In the genomic region with DNA sequence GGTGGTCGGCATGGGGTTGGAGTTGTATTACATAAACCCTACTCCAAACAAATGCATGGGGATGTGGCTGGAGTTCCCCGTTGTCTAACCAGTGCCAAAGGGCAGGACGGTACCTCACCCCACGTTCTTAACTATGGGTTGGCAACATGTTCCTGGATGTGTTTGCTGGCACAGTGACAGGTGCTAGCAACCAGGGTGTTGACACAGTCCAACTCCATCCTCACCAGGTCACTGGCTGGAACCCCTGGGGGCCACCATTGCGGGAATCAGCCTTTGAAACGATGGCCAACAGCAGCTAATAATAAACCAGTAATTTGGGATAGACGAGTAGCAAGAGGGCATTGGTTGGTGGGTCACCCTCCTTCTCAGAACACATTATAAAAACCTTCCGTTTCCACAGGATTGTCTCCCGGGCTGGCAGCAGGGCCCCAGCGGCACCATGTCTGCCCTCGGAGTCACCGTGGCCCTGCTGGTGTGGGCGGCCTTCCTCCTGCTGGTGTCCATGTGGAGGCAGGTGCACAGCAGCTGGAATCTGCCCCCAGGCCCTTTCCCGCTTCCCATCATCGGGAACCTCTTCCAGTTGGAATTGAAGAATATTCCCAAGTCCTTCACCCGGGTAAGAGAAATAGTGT, we compare ENCODE assay signal across 17 cellular contexts. TPM values are rescaled to one million over a fixed set of nuclear protein-coding genes. Genes with fewer than 3 reads are reported as not detected.
DNase-seq lines count a peak whose midpoint lies in the region; ATAC-seq, FAIRE-seq and TF ChIP-seq lines count a peak whose summit lies in the region.
"Had no signal": no experiment of that assay in that cellular context is flagged by ENCODE, and none has a peak within 500 bp of the region (broad histone marks: within the 10 kb centered on the region; RNA-seq: fewer than 3 reads in every experiment).

Gene CYP2E1 (plus strand): TSS at position 407 of the 632 bp plus-strand sequence. CDS start 33 bp downstream, at position 440.

- peak within 1 kb of the TSS; percentile 73 for H3K4me3 Mint-ChIP-seq in GM23338
- H3K4me3 Mint-ChIP-seq: B cell, memory B cell, WTC11 had no signal

- peaks cover 7% of the 10 kb centered on the region; the same call in 1 of the 2 replicates for H3K36me3 ChIP-seq in GM23338 (ENCODE audit: insufficient read depth)
- H3K36me3 ChIP-seq: neutrophil had no signal

- no peak for FAIRE-seq in A549 (lab: Jason Lieb, UNC)
- FAIRE-seq: GM19239, H1 had no signal

- DNase-seq in A549 (ENCODE audit: low read depth in 1 of 2, low spot score in 1 of 2) (no peak), GM23338 (ENCODE audit: low spot score) (no peak), occipital lobe (lab: John Stamatoyannopoulos, UW) (no peak), DMS79 (lab: John Stamatoyannopoulos, UW) (no peak), middle frontal gyrus (ENCODE audit: extremely low spot score, low spot score) (no peak), GM19240 (ENCODE audit: insufficient read length, low spot score) (no peak)
- no peak for DNase-seq in stimulated activated CD4-positive, alpha-beta T cell treated with anti-CD3 and anti-CD28 coated beads, Interleukin-2, amount 100 ng/mL, for 48 hours
- DNase-seq: NCI-H2081 treated with DMSO at 0.1 percent for 48 hours; stimulated activated CD4-positive, alpha-beta T cell treated with anti-CD3 and anti-CD28 coated beads, Interleukin-15, amount 100 ng/mL, for 24 hours had no signal

- H4K20me1 ChIP-seq in GM23338 (replicated peaks; ENCODE audit: insufficient read depth), result no peaks in the 10 kb centered on the region

- no peak for TF ChIP-seq POLR2A in A549 (IDR thresholded peaks at IDR 0.05; ENCODE audit: low read length)

- no peak for TF ChIP-seq RAD21 in A549 (conservative IDR thresholded peaks at IDR 0.05 in 1 of 2, IDR thresholded peaks at IDR 0.05 in 1 of 2)

- peaks cover 7% of the 10 kb centered on the region; the same call in 2 of the 3 replicates for H3K4me1 Mint-ChIP-seq in GM23338
- H3K4me1 Mint-ChIP-seq: WTC11 had no signal

- peak within 1 kb of the TSS; percentile 72; the same call in 1 of the 2 replicates for H2AFZ ChIP-seq in GM23338

- no peaks in the 10 kb centered on the region for H3F3A ChIP-seq in GM23338 (replicated peaks; ENCODE audit: low read depth)

- ATAC-seq in A549, result no peak
- ATAC-seq in GM23338, result no peak
- ATAC-seq: WTC11 had no signal

- TF ChIP-seq CTCF in A549 (IDR thresholded peaks at IDR 0.05) (no peak), GM23338 (conservative IDR thresholded peaks at IDR 0.05; ENCODE audit: low read depth in 2 of 2) (no peak)

- H3K9me3 ChIP-seq in A549, result peaks cover 25% of the 10 kb centered on the region

- CTCF ChIA-PET in A549 (lab: Yijun Ruan, JAX), result interaction anchor here (0.5 to 0.9 kb wide), 2 partner anchors 9 to 77 kb away, joined by 3 read pairs; no protein-coding TSS in a partner anchor

- TF ChIP-seq EP300 in A549 (IDR thresholded peaks at IDR 0.05), result no peak

- H3K27me3 ChIP-seq in GM23338 (ENCODE audit: insufficient read depth), result peaks cover 100% of the 10 kb centered on the region

- no peak within 1 kb of the TSS for H3K27ac Mint-ChIP-seq in GM23338
- H3K27ac Mint-ChIP-seq: B cell, memory B cell, WTC11 had no signal

- H3K79me2 ChIP-seq in GM23338 (replicated peaks; ENCODE audit: insufficient read depth), result no peaks in the 10 kb centered on the region

- H3K36me3 Mint-ChIP-seq in GM23338 (ENCODE audit: low read depth), result peaks cover 3% of the 10 kb centered on the region; the same call in 2 of the 3 replicates
- H3K36me3 Mint-ChIP-seq: memory B cell had no signal

- no peak within 1 kb of the TSS for H3K27ac ChIP-seq in A549
- H3K27ac ChIP-seq in GM23338 (ENCODE audit: low read depth), result no peak within 1 kb of the TSS
- peak within 1 kb of the TSS; percentile 6 for H3K27ac ChIP-seq in cingulate gyrus (ENCODE audit: low read depth, low read length)
- H3K27ac ChIP-seq: neutrophil had no signal

- POLR2A ChIA-PET in A549 (lab: Yijun Ruan, JAX), result no interaction called here

- H3K4me1 ChIP-seq in A549 (0 out of 3 replicates have a peak, but pooled peaks cover 3% of the 10 kb centered on the region), GM23338 (ENCODE audit: insufficient read depth) (no peaks in the 10 kb centered on the region; the same call in 1 of the 2 replicates)

- peaks cover 78% of the 10 kb centered on the region for H3K27me3 Mint-ChIP-seq in GM23338 (ENCODE audit: insufficient read depth, low read depth, poor library complexity)

- H3K9me3 Mint-ChIP-seq in GM23338, result peaks cover 51% of the 10 kb centered on the region

- no peaks in the 10 kb centered on the region for H3K9me2 ChIP-seq in GM23338 (ENCODE audit: insufficient read depth)

- H3K4me2 ChIP-seq in A549, result peak within 1 kb of the TSS; percentile 68
- H3K4me2 ChIP-seq in GM23338, result peak within 1 kb of the TSS; percentile 78

- 35% methylated on average over 15 of the region's 16 CpGs for WGBS in A549 (ENCODE audit: missing lambda C conversion rate)

- H3K4me3 ChIP-seq in A549 (peak within 1 kb of the TSS; percentile 28; the same call in 1 of the 3 replicates), GM23338 (peak within 1 kb of the TSS; percentile 57)

TF ChIP-seq in A549, 52 proteins besides CTCF, POLR2A, EP300 and RAD21 (continues in another document):
- TF ChIP-seq HOXB5 (CRISPR knock-in tag; IDR thresholded peaks at IDR 0.05) (no peak), SMC3 (IDR thresholded peaks at IDR 0.05) (no peak), CBX8 (IDR thresholded peaks at IDR 0.05) (no peak), NPAS2 (CRISPR knock-in tag; IDR thresholded peaks at IDR 0.05; ENCODE audit: borderline replicate concordance) (no peak), BHLHE40 (IDR thresholded peaks at IDR 0.05; ENCODE audit: low read depth, low read length) (no peak), SREBF2 (IDR thresholded peaks at IDR 0.05) (no peak), EHF (CRISPR knock-in tag; IDR thresholded peaks at IDR 0.05) (no peak), CHD4 (IDR thresholded peaks at IDR 0.05; ENCODE audit: borderline replicate concordance) (no peak), ZFP36 (IDR thresholded peaks at IDR 0.05; ENCODE audit: borderline replicate concordance, partially characterized antibody) (no peak), EHMT2 (IDR thresholded peaks at IDR 0.05; ENCODE audit: low read depth) (no peak)
- TF ChIP-seq, protein P1, sequence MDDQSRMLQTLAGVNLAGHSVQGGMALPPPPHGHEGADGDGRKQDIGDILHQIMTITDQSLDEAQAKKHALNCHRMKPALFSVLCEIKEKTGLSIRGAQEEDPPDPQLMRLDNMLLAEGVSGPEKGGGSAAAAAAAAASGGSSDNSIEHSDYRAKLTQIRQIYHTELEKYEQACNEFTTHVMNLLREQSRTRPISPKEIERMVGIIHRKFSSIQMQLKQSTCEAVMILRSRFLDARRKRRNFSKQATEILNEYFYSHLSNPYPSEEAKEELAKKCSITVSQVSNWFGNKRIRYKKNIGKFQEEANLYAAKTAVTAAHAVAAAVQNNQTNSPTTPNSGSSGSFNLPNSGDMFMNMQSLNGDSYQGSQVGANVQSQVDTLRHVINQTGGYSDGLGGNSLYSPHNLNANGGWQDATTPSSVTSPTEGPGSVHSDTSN (IDR thresholded peaks at IDR 0.05), result no peak

TF ChIP-seq in GM23338, 12 proteins besides CTCF, POLR2A, EP300 and RAD21:
- TF ChIP-seq STAT1 (IDR thresholded peaks at IDR 0.05; ENCODE audit: unreplicated experiment) (no peak), REST (IDR thresholded peaks at IDR 0.05; ENCODE audit: unreplicated experiment) (no peak), EZH2 (IDR thresholded peaks at IDR 0.05; ENCODE audit: low read depth, unreplicated experiment) (no peak), NANOG (IDR thresholded peaks at IDR 0.05; ENCODE audit: borderline replicate concordance) (no peak)
- TF ChIP-seq, protein P2, sequence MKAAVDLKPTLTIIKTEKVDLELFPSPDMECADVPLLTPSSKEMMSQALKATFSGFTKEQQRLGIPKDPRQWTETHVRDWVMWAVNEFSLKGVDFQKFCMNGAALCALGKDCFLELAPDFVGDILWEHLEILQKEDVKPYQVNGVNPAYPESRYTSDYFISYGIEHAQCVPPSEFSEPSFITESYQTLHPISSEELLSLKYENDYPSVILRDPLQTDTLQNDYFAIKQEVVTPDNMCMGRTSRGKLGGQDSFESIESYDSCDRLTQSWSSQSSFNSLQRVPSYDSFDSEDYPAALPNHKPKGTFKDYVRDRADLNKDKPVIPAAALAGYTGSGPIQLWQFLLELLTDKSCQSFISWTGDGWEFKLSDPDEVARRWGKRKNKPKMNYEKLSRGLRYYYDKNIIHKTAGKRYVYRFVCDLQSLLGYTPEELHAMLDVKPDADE (IDR thresholded peaks at IDR 0.05), result no peak
TF ChIP-seq in GM23338: peak in this region for 0.

RNA-seq across cellular contexts. Expression of gene CYP2E1, which starts in this region (rescaled TPM):
- polyA plus RNA-seq in A549 (2011; rRNA removed) (0.75 and 0.93 TPM in 2 replicates), A549 (2017; fragmentation: RNase III; extraction: RNeasy Plus Mini Kit Qiagen cat#74134 plus additional on column Dnase treatment) (0.14 to 0.21 TPM (median 0.17 TPM) in 3 replicates), GM23338 (2016; fragmentation: Nextera tagmentation; extraction: Ambion mirVana) (0.97 and 1.4 TPM in 2 replicates)
- polyA plus RNA-seq in A549 (2012; cell fraction: cytosol; rRNA removed), result 0.05 and 0.08 TPM in 2 replicates
- polyA plus RNA-seq in A549 (2012; cell fraction: nucleus; rRNA removed), result 0.26 and 0.43 TPM in 2 replicates
- 0.12 and 0.54 TPM in 2 replicates for polyA minus RNA-seq in A549 (2011; rRNA and poly(A)+ RNA removed)
- total RNA-seq in GM23338 (2014; rRNA removed; shearing (Covaris generic)), result 0.74 and 2.2 TPM in 2 replicates
- 10.5 TPM for total RNA-seq in occipital lobe
- total RNA-seq: H1, SK-MEL-5 had no signal
